In the genomic region with DNA sequence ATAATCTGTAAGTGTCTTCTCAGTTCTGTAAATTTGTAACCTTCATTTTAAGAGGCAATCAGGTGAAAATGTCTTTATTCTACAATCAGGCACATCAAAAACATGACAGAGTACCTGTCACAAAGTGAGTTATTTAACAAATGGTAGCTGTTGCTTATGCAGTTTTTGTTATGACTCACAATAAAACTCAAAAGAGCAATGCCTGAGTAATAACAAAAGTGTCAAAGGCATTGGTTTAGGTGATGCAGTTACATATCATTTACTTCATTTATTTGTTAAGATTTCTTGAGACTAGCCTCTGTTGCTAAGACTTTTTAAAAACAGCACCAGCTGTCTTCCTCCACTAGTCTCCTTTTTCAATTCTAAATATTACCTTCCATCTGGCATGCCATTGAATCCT, we compare ENCODE assay signal across 12 cellular contexts.
DNase-seq lines count a peak whose midpoint lies in the region; ATAC-seq and TF ChIP-seq lines count a peak whose summit lies in the region.
"Had no signal": no experiment of that assay in that cellular context is flagged by ENCODE, and none has a peak within 500 bp of the region (broad histone marks: within the 10 kb centered on the region; RNA-seq: fewer than 3 reads in every experiment).

No MANE protein-coding gene starts in this region.

- DNase-seq in inferior parietal cortex (ENCODE audit: extremely low spot score) (peak; percentile 13), WTC11 (ENCODE audit: low spot score) (no peak), AG08395 (ENCODE audit: low spot score) (no peak), stomach (no peak)
- DNase-seq: activated CD4-positive, alpha-beta T cell treated with anti-CD3 and anti-CD28 coated beads, Interleukin-2, amount 10 ng/mL, durations not matched to agents 7 days and 5 days; left ventricle myocardium inferior; T-cell; thyroid gland had no signal

- no peak for TF ChIP-seq EP300 in stomach (IDR thresholded peaks at IDR 0.05)

- no peaks in the 10 kb centered on the region for H3K27me3 Mint-ChIP-seq in WTC11 (ENCODE audit: low read depth)
- H3K27me3 Mint-ChIP-seq: activated CD4-positive, alpha-beta T cell treated with anti-CD3 and anti-CD28 coated beads, Interleukin-2, amount 10 ng/mL, durations not matched to agents 7 days and 5 days; T-cell had no signal

- no peaks in the 10 kb centered on the region for H3K9me3 Mint-ChIP-seq in WTC11

- no peak for TF ChIP-seq POLR2A in stomach (IDR thresholded peaks at IDR 0.05)

- no peak overlapping the region for H3K27ac Mint-ChIP-seq in WTC11
- H3K27ac Mint-ChIP-seq: activated CD4-positive, alpha-beta T cell treated with anti-CD3 and anti-CD28 coated beads, Interleukin-2, amount 10 ng/mL, durations not matched to agents 7 days and 5 days; T-cell had no signal

- no peaks in the 10 kb centered on the region for H3K36me3 Mint-ChIP-seq in WTC11

- ATAC-seq in GM18861 (IDR thresholded peaks at IDR 0.05; ENCODE audit: unreplicated experiment) (peak; percentile 95), GM21515 (IDR thresholded peaks at IDR 0.05; ENCODE audit: unreplicated experiment) (peak; percentile 86), HG03064 (IDR thresholded peaks at IDR 0.05; ENCODE audit: low read depth, unreplicated experiment) (peak; percentile 85), WTC11 (no peak)
- ATAC-seq: T-cell had no signal

- H3K27me3 ChIP-seq in stomach: no peaks in the 10 kb centered on the region
- H3K27me3 ChIP-seq: thyroid gland had no signal

- intact Hi-C loops in stomach (cut with DNase I; ENCODE audit: low total_unique reads): no loop called here

- POLR2A ChIA-PET in WTC11 (lab: Charles Lee): no interaction called here

- CTCF ChIA-PET in WTC11 (lab: Charles Lee): interaction anchor here (1.1 to 1.2 kb wide), 2 partner anchors 12 to 65 kb away, joined by 3 to 5 read pairs; no protein-coding TSS in a partner anchor

- no peak overlapping the region for H3K27ac ChIP-seq in stomach
- H3K27ac ChIP-seq: left ventricle myocardium inferior, skin epidermis, thyroid gland had no signal

- TF ChIP-seq CTCF in WTC11 (IDR thresholded peaks at IDR 0.05): no peak
- no peak for TF ChIP-seq CTCF in stomach (IDR thresholded peaks at IDR 0.05)

- H3K4me1 Mint-ChIP-seq in WTC11: peaks cover 6% of the 10 kb centered on the region; the same call in 1 of the 2 replicates
- H3K4me1 Mint-ChIP-seq: T-cell had no signal

- no peaks in the 10 kb centered on the region for H3K36me3 ChIP-seq in stomach
- H3K36me3 ChIP-seq: left ventricle myocardium inferior, thyroid gland had no signal

- no peak overlapping the region for H3K4me3 ChIP-seq in stomach
- H3K4me3 ChIP-seq: left ventricle myocardium inferior, skin epidermis, thyroid gland had no signal

- H3K9me3 ChIP-seq in stomach: no peaks in the 10 kb centered on the region
- H3K9me3 ChIP-seq: thyroid gland had no signal

- H3K4me1 ChIP-seq in stomach: no peaks in the 10 kb centered on the region
- H3K4me1 ChIP-seq: left ventricle myocardium inferior, thyroid gland had no signal

- no peak overlapping the region for H3K4me3 Mint-ChIP-seq in WTC11
- H3K4me3 Mint-ChIP-seq: activated CD4-positive, alpha-beta T cell treated with anti-CD3 and anti-CD28 coated beads, Interleukin-2, amount 10 ng/mL, durations not matched to agents 7 days and 5 days; T-cell had no signal

TF ChIP-seq in WTC11, 78 proteins besides CTCF, POLR2A, EP300 and RAD21:
- TF ChIP-seq, protein P1, sequence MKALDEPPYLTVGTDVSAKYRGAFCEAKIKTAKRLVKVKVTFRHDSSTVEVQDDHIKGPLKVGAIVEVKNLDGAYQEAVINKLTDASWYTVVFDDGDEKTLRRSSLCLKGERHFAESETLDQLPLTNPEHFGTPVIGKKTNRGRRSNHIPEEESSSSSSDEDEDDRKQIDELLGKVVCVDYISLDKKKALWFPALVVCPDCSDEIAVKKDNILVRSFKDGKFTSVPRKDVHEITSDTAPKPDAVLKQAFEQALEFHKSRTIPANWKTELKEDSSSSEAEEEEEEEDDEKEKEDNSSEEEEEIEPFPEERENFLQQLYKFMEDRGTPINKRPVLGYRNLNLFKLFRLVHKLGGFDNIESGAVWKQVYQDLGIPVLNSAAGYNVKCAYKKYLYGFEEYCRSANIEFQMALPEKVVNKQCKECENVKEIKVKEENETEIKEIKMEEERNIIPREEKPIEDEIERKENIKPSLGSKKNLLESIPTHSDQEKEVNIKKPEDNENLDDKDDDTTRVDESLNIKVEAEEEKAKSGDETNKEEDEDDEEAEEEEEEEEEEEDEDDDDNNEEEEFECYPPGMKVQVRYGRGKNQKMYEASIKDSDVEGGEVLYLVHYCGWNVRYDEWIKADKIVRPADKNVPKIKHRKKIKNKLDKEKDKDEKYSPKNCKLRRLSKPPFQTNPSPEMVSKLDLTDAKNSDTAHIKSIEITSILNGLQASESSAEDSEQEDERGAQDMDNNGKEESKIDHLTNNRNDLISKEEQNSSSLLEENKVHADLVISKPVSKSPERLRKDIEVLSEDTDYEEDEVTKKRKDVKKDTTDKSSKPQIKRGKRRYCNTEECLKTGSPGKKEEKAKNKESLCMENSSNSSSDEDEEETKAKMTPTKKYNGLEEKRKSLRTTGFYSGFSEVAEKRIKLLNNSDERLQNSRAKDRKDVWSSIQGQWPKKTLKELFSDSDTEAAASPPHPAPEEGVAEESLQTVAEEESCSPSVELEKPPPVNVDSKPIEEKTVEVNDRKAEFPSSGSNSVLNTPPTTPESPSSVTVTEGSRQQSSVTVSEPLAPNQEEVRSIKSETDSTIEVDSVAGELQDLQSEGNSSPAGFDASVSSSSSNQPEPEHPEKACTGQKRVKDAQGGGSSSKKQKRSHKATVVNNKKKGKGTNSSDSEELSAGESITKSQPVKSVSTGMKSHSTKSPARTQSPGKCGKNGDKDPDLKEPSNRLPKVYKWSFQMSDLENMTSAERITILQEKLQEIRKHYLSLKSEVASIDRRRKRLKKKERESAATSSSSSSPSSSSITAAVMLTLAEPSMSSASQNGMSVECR (CRISPR knock-in tag; IDR thresholded peaks at IDR 0.05; ENCODE audit: borderline replicate concordance): no peak
- no peak for TF ChIP-seq NR1H2 (CRISPR knock-in tag; IDR thresholded peaks at IDR 0.05)
- TF ChIP-seq, protein P2, sequence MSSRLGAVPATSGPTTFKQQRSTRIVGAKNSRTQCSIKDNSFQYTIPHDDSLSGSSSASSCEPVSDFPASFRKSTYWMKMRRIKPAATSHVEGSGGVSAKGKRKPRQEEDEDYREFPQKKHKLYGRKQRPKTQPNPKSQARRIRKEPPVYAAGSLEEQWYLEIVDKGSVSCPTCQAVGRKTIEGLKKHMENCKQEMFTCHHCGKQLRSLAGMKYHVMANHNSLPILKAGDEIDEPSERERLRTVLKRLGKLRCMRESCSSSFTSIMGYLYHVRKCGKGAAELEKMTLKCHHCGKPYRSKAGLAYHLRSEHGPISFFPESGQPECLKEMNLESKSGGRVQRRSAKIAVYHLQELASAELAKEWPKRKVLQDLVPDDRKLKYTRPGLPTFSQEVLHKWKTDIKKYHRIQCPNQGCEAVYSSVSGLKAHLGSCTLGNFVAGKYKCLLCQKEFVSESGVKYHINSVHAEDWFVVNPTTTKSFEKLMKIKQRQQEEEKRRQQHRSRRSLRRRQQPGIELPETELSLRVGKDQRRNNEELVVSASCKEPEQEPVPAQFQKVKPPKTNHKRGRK (CRISPR knock-in tag; IDR thresholded peaks at IDR 0.05; ENCODE audit: borderline replicate concordance): no peak
- no peak for TF ChIP-seq ZNF317 (CRISPR knock-in tag; IDR thresholded peaks at IDR 0.05; ENCODE audit: borderline replicate concordance, low read depth)
- no peak for TF ChIP-seq ZNF219 (CRISPR knock-in tag; IDR thresholded peaks at IDR 0.05; ENCODE audit: borderline replicate concordance)
- TF ChIP-seq FOXP1 (CRISPR knock-in tag; IDR thresholded peaks at IDR 0.05; ENCODE audit: borderline replicate concordance): no peak
- TF ChIP-seq NFYB (CRISPR knock-in tag; conservative IDR thresholded peaks at IDR 0.05; ENCODE audit: low read depth): no peak
- TF ChIP-seq USF2 (CRISPR knock-in tag; IDR thresholded peaks at IDR 0.05): no peak
- TF ChIP-seq NR3C1 (CRISPR knock-in tag; conservative IDR thresholded peaks at IDR 0.05; ENCODE audit: low read depth): no peak
- no peak for TF ChIP-seq SOX15 (CRISPR knock-in tag; IDR thresholded peaks at IDR 0.05)
- TF ChIP-seq ESRRA (CRISPR knock-in tag; IDR thresholded peaks at IDR 0.05; ENCODE audit: borderline replicate concordance): no peak
- TF ChIP-seq TCF7 (CRISPR knock-in tag; IDR thresholded peaks at IDR 0.05; ENCODE audit: low read depth): no peak
- no peak for TF ChIP-seq IRF2 (CRISPR knock-in tag; IDR thresholded peaks at IDR 0.05; ENCODE audit: borderline replicate concordance, low read depth)
- no peak for TF ChIP-seq NFATC4 (CRISPR knock-in tag; IDR thresholded peaks at IDR 0.05)
